ENCODE assay signal across 33 cellular contexts in genomic region chr1:82318921-82319320, GRCh38.
DNase-seq lines count a peak whose midpoint lies in the region; ATAC-seq, FAIRE-seq and TF ChIP-seq lines count a peak whose summit lies in the region.
"Had no signal": no experiment of that assay in that cellular context is flagged by ENCODE, and none has a peak within 500 bp of the region (broad histone marks: within the 10 kb centered on the region; RNA-seq: fewer than 3 reads in every experiment).

No MANE protein-coding gene starts in this region.

- TF ChIP-seq EP300 in A549 (IDR thresholded peaks at IDR 0.05): no peak

- H3F3A ChIP-seq in smooth muscle cell (ENCODE audit: low read depth): no peaks in the 10 kb centered on the region

- CTCF ChIA-PET in A549 (lab: Yijun Ruan, JAX): no interaction called here

- no peak for TF ChIP-seq RAD21 in A549 (conservative IDR thresholded peaks at IDR 0.05 in 1 of 2, IDR thresholded peaks at IDR 0.05 in 1 of 2)

- H3K9me3 ChIP-seq in A549 (no peaks in the 10 kb centered on the region), smooth muscle cell (replicated peaks; ENCODE audit: low read depth) (no peaks in the 10 kb centered on the region)
- H3K9me3 ChIP-seq: prostate gland had no signal

- no peaks in the 10 kb centered on the region for H3K36me3 ChIP-seq in smooth muscle cell (ENCODE audit: low read depth)
- H3K36me3 ChIP-seq: prostate gland had no signal

- TF ChIP-seq POLR2A in A549 (IDR thresholded peaks at IDR 0.05; ENCODE audit: low read length): no peak

- H3K4me3 ChIP-seq in A549 (no peak overlapping the region), smooth muscle cell (no peak overlapping the region)
- H3K4me3 ChIP-seq: prostate gland had no signal

- no peaks in the 10 kb centered on the region for H3K27me3 ChIP-seq in smooth muscle cell (ENCODE audit: low read depth)

- H3K79me2 ChIP-seq in smooth muscle cell (ENCODE audit: low read depth): no peaks in the 10 kb centered on the region

- no peaks in the 10 kb centered on the region for H3K4me1 ChIP-seq in A549
- no peaks in the 10 kb centered on the region for H3K4me1 ChIP-seq in smooth muscle cell (ENCODE audit: low read depth)
- H3K4me1 ChIP-seq: prostate gland had no signal

- H3K27ac ChIP-seq in A549: no peak overlapping the region
- no peak overlapping the region for H3K27ac ChIP-seq in smooth muscle cell (ENCODE audit: low read depth)
- H3K27ac ChIP-seq: prostate gland had no signal

- DNase-seq in A549 (ENCODE audit: low read depth in 1 of 2, low spot score in 1 of 2) (no peak), OCI-M1 (lab: John Stamatoyannopoulos, UW) (peak; percentile 20), dermis blood vessel endothelial cell (peak; percentile 3), iris pigment epithelial cell (ENCODE audit: low read depth) (peak; percentile 29), DMS 273 (lab: John Stamatoyannopoulos, UW; ENCODE audit: unreplicated experiment) (no peak), smooth muscle cell (lab: John Stamatoyannopoulos, UW; ENCODE audit: unreplicated experiment) (no peak), NOMO-1 (lab: John Stamatoyannopoulos, UW; ENCODE audit: unreplicated experiment in 2 of 2) (no peak)
- DNase-seq: 8988T; activated CD4-positive, alpha-beta T cell treated with anti-CD3 and anti-CD28 coated beads for 36 hours; activated CD8-positive, alpha-beta T cell treated with anti-CD3 and anti-CD28 coated beads, Interleukin-2, amount 10 ng/mL, durations not matched to agents 7 days and 5 days; activated naive CD4-positive, alpha-beta T cell treated with anti-CD3 and anti-CD28 coated beads, Interleukin-2, amount 10 ng/mL, durations not matched to agents 7 days and 5 days; Calu3; CD4-positive, CD25-positive, alpha-beta regulatory T cell; DMS79 treated with DMSO at 0.1 percent for 48 hours; effector CD8-positive, alpha-beta T cell; erythroblast; GF-D8; GOT3; HFFc6; kidney glomerular epithelial cell; naive thymus-derived CD8-positive, alpha-beta T cell; NCI-H1092 treated with DMSO at 0.1 percent for 48 hours; NCI-H187 treated with DMSO at 0.1 percent for 48 hours; NCI-H524 treated with DMSO at 0.1 percent for 48 hours; NK-92 treated with Interleukin-12 subunit alpha and Interleukin-12 subunit beta, amount 100 ng/mL, for 24 hours; nucleus accumbens; SW 1271 had no signal

- no peak overlapping the region for H3K9ac ChIP-seq in smooth muscle cell (ENCODE audit: low read depth)

- no peak for TF ChIP-seq CTCF in A549 (IDR thresholded peaks at IDR 0.05)
- TF ChIP-seq CTCF in smooth muscle cell (IDR thresholded peaks at IDR 0.05; ENCODE audit: borderline replicate concordance, insufficient read depth, poor library complexity, severe bottlenecking): no peak

- POLR2A ChIA-PET in A549 (lab: Yijun Ruan, JAX): no interaction called here

- WGBS in A549 (ENCODE audit: missing lambda C conversion rate): 36% methylated on average over 2 of the region's 2 CpGs
- WGBS in smooth muscle cell (ENCODE audit: low lambda C conversion rate): 43% methylated on average over 2 of the region's 2 CpGs

- H3K4me2 ChIP-seq in A549 (no peak overlapping the region), smooth muscle cell (no peak overlapping the region)

- ATAC-seq in A549 (no peak), HG03097 (IDR thresholded peaks at IDR 0.05; ENCODE audit: low FRiP score, unreplicated experiment) (no peak)
- ATAC-seq: activated CD4-positive, alpha-beta T cell treated with anti-CD3 and anti-CD28 coated beads for 36 hours; activated CD8-positive, alpha-beta T cell treated with anti-CD3 and anti-CD28 coated beads, Interleukin-2, amount 10 ng/mL, durations not matched to agents 7 days and 5 days; activated T-helper 17 cell treated with anti-CD3 and anti-CD28 coated beads, Interleukin-2, amount 50 U/mL, for 72 hours; naive thymus-derived CD8-positive, alpha-beta T cell; Panc1; stimulated activated memory B cell treated with anti-CD40 and anti-IgM and Interleukin-4, amounts not matched to agents 10 μg/mL and 1 μg/mL and 100 μg/mL, for 72 hours had no signal

- H2AFZ ChIP-seq in smooth muscle cell (ENCODE audit: low read depth): no peak overlapping the region

- H4K20me1 ChIP-seq in smooth muscle cell (ENCODE audit: low read depth): no peaks in the 10 kb centered on the region

- FAIRE-seq in A549 (lab: Jason Lieb, UNC): no peak
- FAIRE-seq: colon had no signal

TF ChIP-seq in A549, 52 proteins besides CTCF, POLR2A, EP300 and RAD21:
- peak; percentile 47 for TF ChIP-seq MAFK (IDR thresholded peaks at IDR 0.05; ENCODE audit: partially characterized antibody)
- TF ChIP-seq SMC3 (IDR thresholded peaks at IDR 0.05): no peak
- TF ChIP-seq RNF2 (IDR thresholded peaks at IDR 0.05; ENCODE audit: borderline replicate concordance, low read depth): no peak
- no peak for TF ChIP-seq ZSCAN20 (CRISPR knock-in tag; IDR thresholded peaks at IDR 0.05)
- TF ChIP-seq TP53 (CRISPR knock-in tag; IDR thresholded peaks at IDR 0.05): no peak
- TF ChIP-seq BCL3 (IDR thresholded peaks at IDR 0.05): no peak
- no peak for TF ChIP-seq BHLHE40 (IDR thresholded peaks at IDR 0.05; ENCODE audit: low read depth, low read length)
- no peak for TF ChIP-seq FOSB (CRISPR knock-in tag; IDR thresholded peaks at IDR 0.05)

Comparison
In these comparisons a context has a peak if more than half of its experiments do, and no peak if none do; other contexts are left out.
1. DNase-seq: peak in OCI-M1 (single experiment), dermis blood vessel endothelial cell (single experiment) and iris pigment epithelial cell (single experiment); none in A549 (0 of 2), DMS 273 (single experiment), smooth muscle cell (single experiment) and NOMO-1 (0 of 2).